In genomic region chr11:65130631-65131416, GRCh38 we compare ENCODE assay signal across 18 cellular contexts. TPM values are rescaled to one million over a fixed set of nuclear protein-coding genes. Genes with fewer than 3 reads are reported as not detected.
DNase-seq lines count a peak whose midpoint lies in the region; ATAC-seq, FAIRE-seq and TF ChIP-seq lines count a peak whose summit lies in the region.
"Had no signal": no experiment of that assay in that cellular context is flagged by ENCODE, and none has a peak within 500 bp of the region (broad histone marks: within the 10 kb centered on the region; RNA-seq: fewer than 3 reads in every experiment).

No MANE protein-coding gene starts in this region.

- H3K27me3 ChIP-seq in CD4-positive, CD25-positive, alpha-beta regulatory T cell (ENCODE audit: control insufficient read depth, insufficient read depth, low read length): no peaks in the 10 kb centered on the region
- H3K27me3 ChIP-seq in GM12878 (replicated peaks in 1 of 2; ENCODE audit: control insufficient read depth in 2 of 2, insufficient read depth in 2 of 2, low read length in 1 of 2) (no peaks in the 10 kb centered on the region), foreskin keratinocyte (no peaks in the 10 kb centered on the region), endodermal cell (ENCODE audit: control insufficient read depth, insufficient read depth, low read length, poor library complexity, severe bottlenecking) (no peaks in the 10 kb centered on the region)
- H3K27me3 ChIP-seq: ascending aorta had no signal

- RAD21 ChIA-PET in GM12878 (lab: Charles Lee; ENCODE audit: unreplicated experiment): interaction anchor here (1.0 to 2.4 kb wide), 6 partner anchors 9 to 51 kb away, joined by 3 to 9 read pairs (median 4); partner anchors contain the start of genes CAPN1, FAU, MRPL49 and TM7SF2

- 53% methylated on average over 18 of the region's 19 CpGs for WGBS in GM12878 (ENCODE audit: insufficient coverage, insufficient replicate concordance, low lambda C conversion rate, missing lambda C conversion rate)
- 92 to 95% methylated on average over 10 to 19 of the region's 19 CpGs for WGBS in endodermal cell (ENCODE audit: insufficient coverage in 1 of 2, insufficient read length in 1 of 2), 2 experiments

- peaks cover 0 to 34% (median 16%) of the 10 kb centered on the region in 4 donors for H3K4me1 Mint-ChIP-seq in CD4-positive, CD25-positive, alpha-beta regulatory T cell
- peaks cover 24% of the 10 kb centered on the region for H3K4me1 Mint-ChIP-seq in neural crest cell
- peaks cover 12% of the 10 kb centered on the region for H3K4me1 Mint-ChIP-seq in endodermal cell

- BruUV-seq in GM12878 (replicated peaks; lab: Mats Ljungman, UMichigan): no TSS peak

- H4K20me1 ChIP-seq in GM12878 (ENCODE audit: control insufficient read depth, insufficient read depth): 0 out of 2 replicates have a peak, but pooled peaks cover 4% of the 10 kb centered on the region

- H3K79me2 ChIP-seq in GM12878 (ENCODE audit: control insufficient read depth, insufficient read depth, low read length): peaks cover 44% of the 10 kb centered on the region

- no peak for TF ChIP-seq POLR2A in GM12892 (IDR thresholded peaks at IDR 0.05; ENCODE audit: low read depth, low read length)
- TF ChIP-seq POLR2A in GM12878 (IDR thresholded peaks at IDR 0.05; ENCODE audit: low read depth, low read length): no peak

- no peak overlapping the region for H3K27ac ChIP-seq in CD4-positive, CD25-positive, alpha-beta regulatory T cell (ENCODE audit: insufficient read depth, low read length, poor library complexity, severe bottlenecking)
- H3K27ac ChIP-seq in GM12878 (ENCODE audit: control insufficient read depth, insufficient read depth) (peak overlapping the region; percentile 99), foreskin keratinocyte (no peak overlapping the region), endodermal cell (ENCODE audit: low read depth, low read length) (no peak overlapping the region)
- H3K27ac ChIP-seq: ascending aorta, thoracic aorta had no signal

- H3K4me3 Mint-ChIP-seq in CD4-positive, CD25-positive, alpha-beta regulatory T cell: peak overlapping the region in 3 of 4 donors; percentile 67 to 86 (median 75)
- H3K4me3 Mint-ChIP-seq in neural crest cell (peak overlapping the region; percentile 83), endodermal cell (no peak overlapping the region)
- H3K4me3 Mint-ChIP-seq: activated CD8-positive, alpha-beta T cell treated with anti-CD3 and anti-CD28 coated beads for 36 hours had no signal

- intact Hi-C loops in GM12878 (cut with micrococcal nuclease; ENCODE audit: unreplicated experiment): loop anchor here (5.0 to 10.0 kb wide), 2 partner anchors 51 to 124 kb away; partner anchors contain the start of gene CAPN1

- no peak overlapping the region for H3K4me3 ChIP-seq in CD4-positive, CD25-positive, alpha-beta regulatory T cell (ENCODE audit: low read depth, low read length)
- H3K4me3 ChIP-seq in GM12878 (no peak overlapping the region; the same call in 1 of the 2 replicates), endodermal cell (ENCODE audit: low read length) (no peak overlapping the region)
- H3K4me3 ChIP-seq: ascending aorta, skin epidermis, thoracic aorta had no signal

- peaks cover 32% of the 10 kb centered on the region for H3K4me1 ChIP-seq in CD4-positive, CD25-positive, alpha-beta regulatory T cell (ENCODE audit: control insufficient read depth, insufficient read depth, low read length, poor library complexity, severe bottlenecking)
- H3K4me1 ChIP-seq in GM12878 (ENCODE audit: control insufficient read depth, insufficient read depth, low read length) (peaks cover 18% of the 10 kb centered on the region), foreskin keratinocyte (no peaks in the 10 kb centered on the region), endodermal cell (ENCODE audit: control insufficient read depth, insufficient read depth, low read length) (no peaks in the 10 kb centered on the region)

- POLR2A ChIA-PET in GM12878 (lab: Charles Lee): interaction anchor here (0.5 to 1.4 kb wide), 6 partner anchors 9 to 794 kb away, joined by 3 to 6 read pairs (median 4); partner anchors contain the start of genes FAU and MRPL49

- TF ChIP-seq CTCF in GM12878 (IDR thresholded peaks at IDR 0.05 in 2 of 3, conservative IDR thresholded peaks at IDR 0.05 in 1 of 3; ENCODE audit: control insufficient read depth in 2 of 3, extremely low read depth in 1 of 3, insufficient read depth in 1 of 3, low read depth in 3 of 3, low read length in 3 of 3): no peak
- no peak for TF ChIP-seq CTCF in neural crest cell (conservative IDR thresholded peaks at IDR 0.05)
- no peak for TF ChIP-seq CTCF in foreskin keratinocyte (conservative IDR thresholded peaks at IDR 0.05)
- no peak for TF ChIP-seq CTCF in endodermal cell (conservative IDR thresholded peaks at IDR 0.05)

- peak overlapping the region; percentile 98 for H3K4me2 ChIP-seq in GM12878 (ENCODE audit: control insufficient read depth, insufficient read depth)

- FAIRE-seq in GM12892 (lab: Jason Lieb, UNC) (peak; percentile 17), GM12878 (lab: Jason Lieb, UNC) (no peak)
- FAIRE-seq: colon, H54, RCC 7860 had no signal

- CTCF ChIA-PET in GM12878 (lab: Yijun Ruan, JAX): interaction anchor here (0.8 to 6.7 kb wide), 5 partner anchors 10 to 198 kb away, joined by 3 to 40 read pairs (median 5); partner anchors contain the start of genes CAPN1, FAU, MRPL49 and ZNHIT2

- peaks cover 16% of the 10 kb centered on the region for H3K36me3 Mint-ChIP-seq in CD4-positive, CD25-positive, alpha-beta regulatory T cell
- H3K36me3 Mint-ChIP-seq in neural crest cell (ENCODE audit: low read depth) (peaks cover 4% of the 10 kb centered on the region), endodermal cell (ENCODE audit: low read depth) (peaks cover 42% of the 10 kb centered on the region)

- SMC1A ChIA-PET in GM12878 (lab: Charles Lee; ENCODE audit: uncharacterized antibody, unreplicated experiment): interaction anchor here (1.0 to 2.3 kb wide), 4 partner anchors 9 to 200 kb away, joined by 3 to 10 read pairs (median 5); partner anchors contain the start of genes CAPN1, FAU and MRPL49

- no peak for TF ChIP-seq EP300 in GM12878 (IDR thresholded peaks at IDR 0.05; ENCODE audit: borderline replicate concordance in 1 of 2, control insufficient read depth in 1 of 2, low read depth in 2 of 2, low read length in 2 of 2)

- DNase-seq in CD4-positive, CD25-positive, alpha-beta regulatory T cell: no peak
- DNase-seq in GM12892 (ENCODE audit: insufficient read length) (no peak), GM12878 (ENCODE audit: low read depth, low spot score) (no peak), neural crest cell (ENCODE audit: low read depth, low spot score) (no peak), foreskin keratinocyte (no peak), endodermal cell (no peak)
- DNase-seq: activated CD8-positive, alpha-beta T cell treated with anti-CD3 and anti-CD28 coated beads for 36 hours; AML-193; foreskin melanocyte; left cardiac atrium had no signal

- 0 out of 2 replicates have a peak overlapping the region, but pooled peaks have one; percentile 12 for H3K9ac ChIP-seq in GM12878 (ENCODE audit: control insufficient read depth, insufficient read depth, low read length)
- H3K9ac ChIP-seq in endodermal cell (ENCODE audit: extremely low read depth, low read length, poor library complexity, severe bottlenecking): no peak overlapping the region

- no peaks in the 10 kb centered on the region for H3K27me3 Mint-ChIP-seq in CD4-positive, CD25-positive, alpha-beta regulatory T cell
- H3K27me3 Mint-ChIP-seq in neural crest cell (ENCODE audit: low read depth) (peaks cover 6% of the 10 kb centered on the region), endodermal cell (ENCODE audit: insufficient read depth) (no peaks in the 10 kb centered on the region)
- H3K27me3 Mint-ChIP-seq: activated CD8-positive, alpha-beta T cell treated with anti-CD3 and anti-CD28 coated beads for 36 hours had no signal

- H2AFZ ChIP-seq in GM12878 (ENCODE audit: control insufficient read depth, low read depth, low read length): no peak overlapping the region

- TF ChIP-seq RAD21 in GM12878 (IDR thresholded peaks at IDR 0.05; ENCODE audit: insufficient read depth, low read depth, low read length): no peak

- H3K9me3 Mint-ChIP-seq in CD4-positive, CD25-positive, alpha-beta regulatory T cell: no peaks in the 10 kb centered on the region
- H3K9me3 Mint-ChIP-seq in neural crest cell (no peaks in the 10 kb centered on the region), endodermal cell (no peaks in the 10 kb centered on the region)
- H3K9me3 Mint-ChIP-seq: activated CD8-positive, alpha-beta T cell treated with anti-CD3 and anti-CD28 coated beads for 36 hours; activated T-helper 2 cell treated with anti-CD3 and anti-CD28 coated beads, Interferon-gamma antibody, Interleukin-2, Interleukin-4, amounts not matched to agents 10 μg/mL and 5 μg/mL and 100 μg/mL, durations not matched to agents 14 hours and 24 hours and 36 hours had no signal

- no peaks in the 10 kb centered on the region for H3K9me3 ChIP-seq in CD4-positive, CD25-positive, alpha-beta regulatory T cell (ENCODE audit: control insufficient read depth in 2 of 2, low read length in 2 of 2)
- H3K9me3 ChIP-seq in GM12878 (replicated peaks; ENCODE audit: control insufficient read depth, insufficient read depth, low read length) (no peaks in the 10 kb centered on the region), endodermal cell (ENCODE audit: control insufficient read depth, low read length) (no peaks in the 10 kb centered on the region)
- H3K9me3 ChIP-seq: ascending aorta, thoracic aorta had no signal

- in situ Hi-C loops in GM12878 (cut with MboI): no loop called here

- peak overlapping the region in 2 of 3 donors; percentile 47 to 69 for H3K27ac Mint-ChIP-seq in CD4-positive, CD25-positive, alpha-beta regulatory T cell
- H3K27ac Mint-ChIP-seq in neural crest cell (ENCODE audit: unreplicated experiment) (peak overlapping the region; percentile 43), endodermal cell (no peak overlapping the region)
- H3K27ac Mint-ChIP-seq: activated CD8-positive, alpha-beta T cell treated with anti-CD3 and anti-CD28 coated beads for 36 hours; activated T-helper 2 cell treated with anti-CD3 and anti-CD28 coated beads, Interferon-gamma antibody, Interleukin-2, Interleukin-4, amounts not matched to agents 10 μg/mL and 5 μg/mL and 100 μg/mL, durations not matched to agents 14 hours and 24 hours and 36 hours had no signal

- no peak for ATAC-seq in CD4-positive, CD25-positive, alpha-beta regulatory T cell (ENCODE audit: low read depth in 2 of 2)
- ATAC-seq in GM12878 (no peak), foreskin keratinocyte (no peak), GM19328 (IDR thresholded peaks at IDR 0.05; ENCODE audit: unreplicated experiment) (no peak)
- ATAC-seq: activated CD8-positive, alpha-beta T cell treated with anti-CD3 and anti-CD28 coated beads for 36 hours; left cardiac atrium had no signal

- peaks cover 63% of the 10 kb centered on the region for H3K36me3 ChIP-seq in CD4-positive, CD25-positive, alpha-beta regulatory T cell (ENCODE audit: control insufficient read depth, insufficient read depth, low read length)
- peaks cover 25 to 39% of the 10 kb centered on the region in 2 experiments for H3K36me3 ChIP-seq in GM12878 (ENCODE audit: control insufficient read depth in 2 of 2, insufficient read depth in 2 of 2, low read length in 1 of 2)
- peaks cover 62% of the 10 kb centered on the region for H3K36me3 ChIP-seq in endodermal cell (ENCODE audit: control insufficient read depth, insufficient read depth, low read length)

RNA-seq across cellular contexts. Expression of gene SYVN1, which starts 3.5 kb away (rescaled TPM):
- total RNA-seq in CD4-positive, CD25-positive, alpha-beta regulatory T cell: 66.3 TPM
- 10 to 100 TPM in 1 of 4 donors, 1 to 10 TPM in 3; 6.2 to 10.8 (median 7.3) TPM for polyA plus RNA-seq in CD4-positive, CD25-positive, alpha-beta regulatory T cell
- polyA plus RNA-seq in GM12892 (2012; ENCODE audit: missing spikeins): 19.7 TPM
- 45.4 and 51.5 TPM in 2 replicates for total RNA-seq in GM12878 (2013; cell fraction: nucleolus; rRNA removed)
- total RNA-seq in GM12878 (2014; rRNA removed): 10.8 and 14.1 TPM in 2 replicates
- 7.8 and 9.0 TPM in 2 replicates for total RNA-seq in GM12878 (2014; rRNA removed; fragmentation: Illumina TruSeq; extraction: Trizol)
- 55.0 and 63.6 TPM in 2 replicates for total RNA-seq in GM12878 (2021)
- 66.2 TPM for polyA plus RNA-seq in GM12878 (2011; ENCODE audit: low read depth)
- polyA plus RNA-seq in GM12878 (2011; rRNA removed): 5.0 and 10.3 TPM in 2 replicates
- 20.2 and 35.3 TPM in 2 replicates for polyA plus RNA-seq in GM12878 (2011; cell fraction: cytosol; rRNA removed)
- 98.1 and 114 TPM in 2 replicates for polyA plus RNA-seq in GM12878 (2011; cell fraction: nucleus; rRNA removed)
- polyA plus RNA-seq in GM12878 (2012): 89.5 and 98.9 TPM in 2 replicates
- 44.0 and 52.7 TPM in 2 replicates for polyA plus RNA-seq in GM12878 (2014; fragmentation: Illumina TruSeq; extraction: Trizol)
- 1 to 10 TPM in 1 of 2 experiments, under 1 TPM in 1; 0.79 to 2.6 TPM for polyA plus RNA-seq in GM12878 (2014; fragmentation: Nextera tagmentation; extraction: Ambion mirVana)
- polyA plus RNA-seq in GM12878 (2014; rRNA removed): 29.7 and 36.0 TPM in 2 replicates
- 10 to 100 TPM; 26.1 to 34.6 TPM for polyA plus RNA-seq in GM12878 (2016; fragmentation: Nextera tagmentation; extraction: Ambion mirVana)
- polyA minus RNA-seq in GM12878 (2011; rRNA and poly(A)+ RNA removed): 50.5 and 52.7 TPM in 2 replicates
- 12.6 and 18.5 TPM in 2 replicates for polyA minus RNA-seq in GM12878 (2011; cell fraction: cytosol; rRNA and poly(A)+ RNA removed)
- 36.5 and 65.0 TPM in 2 replicates for polyA minus RNA-seq in GM12878 (2011; cell fraction: nucleus; rRNA and poly(A)+ RNA removed)
- total RNA-seq in neural crest cell: 35.1 and 36.7 TPM in 2 replicates
- 11.7 and 17.9 TPM in 2 replicates for total RNA-seq in foreskin keratinocyte
- polyA plus RNA-seq in foreskin keratinocyte: 14.5 and 17.8 TPM in 2 replicates
- 10 to 100 TPM; 30.4 to 39.5 TPM for total RNA-seq in endodermal cell
- polyA plus RNA-seq in endodermal cell (2013, experiment 1 of 2): 32.8 TPM
- 25.3 TPM for polyA plus RNA-seq in endodermal cell (2013, experiment 2 of 2)

RNA-seq across cellular contexts. Expression of gene MRPL49, which starts 8.7 kb away (rescaled TPM):
- total RNA-seq in CD4-positive, CD25-positive, alpha-beta regulatory T cell: 47.7 TPM
- polyA plus RNA-seq in CD4-positive, CD25-positive, alpha-beta regulatory T cell: 100 to 1,000 TPM; 104 to 125 (median 111) TPM
- polyA plus RNA-seq in GM12892 (2012; ENCODE audit: missing spikeins): 42.1 TPM
- total RNA-seq in GM12878 (2013; cell fraction: nucleolus; rRNA removed): 17.7 and 17.8 TPM in 2 replicates
- 92.8 and 116 TPM in 2 replicates for total RNA-seq in GM12878 (2014; rRNA removed)
- 50.2 and 54.6 TPM in 2 replicates for total RNA-seq in GM12878 (2014; rRNA removed; fragmentation: Illumina TruSeq; extraction: Trizol)
- 63.5 and 64.2 TPM in 2 replicates for total RNA-seq in GM12878 (2021)
- polyA plus RNA-seq in GM12878 (2011; ENCODE audit: low read depth): 20.0 TPM
- 36.4 and 63.2 TPM in 2 replicates for polyA plus RNA-seq in GM12878 (2011; rRNA removed)
- polyA plus RNA-seq in GM12878 (2011; cell fraction: cytosol; rRNA removed): 78.9 and 81.4 TPM in 2 replicates
- polyA plus RNA-seq in GM12878 (2011; cell fraction: nucleus; rRNA removed): 23.2 and 25.2 TPM in 2 replicates
- polyA plus RNA-seq in GM12878 (2012): 36.2 and 39.9 TPM in 2 replicates
- polyA plus RNA-seq in GM12878 (2014; fragmentation: Illumina TruSeq; extraction: Trizol): 62.3 and 79.9 TPM in 2 replicates
- polyA plus RNA-seq in GM12878 (2014; fragmentation: Nextera tagmentation; extraction: Ambion mirVana): 10 to 100 TPM; 42.0 to 49.8 TPM
- 82.4 and 87.9 TPM in 2 replicates for polyA plus RNA-seq in GM12878 (2014; rRNA removed)
- 100 to 1,000 TPM; 103 to 106 TPM for polyA plus RNA-seq in GM12878 (2016; fragmentation: Nextera tagmentation; extraction: Ambion mirVana)
- polyA minus RNA-seq in GM12878 (2011; rRNA and poly(A)+ RNA removed): 24.2 and 53.5 TPM in 2 replicates
- 11.8 and 13.7 TPM in 2 replicates for polyA minus RNA-seq in GM12878 (2011; cell fraction: cytosol; rRNA and poly(A)+ RNA removed)
- polyA minus RNA-seq in GM12878 (2011; cell fraction: nucleus; rRNA and poly(A)+ RNA removed): 8.9 and 15.9 TPM in 2 replicates
- total RNA-seq in neural crest cell: 50.3 and 59.3 TPM in 2 replicates
- total RNA-seq in foreskin keratinocyte: 74.4 and 76.2 TPM in 2 replicates
- 69.6 and 75.9 TPM in 2 replicates for polyA plus RNA-seq in foreskin keratinocyte
- 10 to 100 TPM; 53.9 to 56.6 TPM for total RNA-seq in endodermal cell
- 37.3 TPM for polyA plus RNA-seq in endodermal cell (2013, experiment 1 of 2)
- polyA plus RNA-seq in endodermal cell (2013, experiment 2 of 2): 36.6 TPM

RNA-seq across cellular contexts. Expression of gene FAU, which starts 8.9 kb away (rescaled TPM):
- 1,172 TPM for total RNA-seq in CD4-positive, CD25-positive, alpha-beta regulatory T cell
- 1,000 to 10,000 TPM; 1,003 to 1,125 (median 1,056) TPM for polyA plus RNA-seq in CD4-positive, CD25-positive, alpha-beta regulatory T cell
- polyA plus RNA-seq in GM12892 (2012; ENCODE audit: missing spikeins): 1,538 TPM
- 51.6 and 54.9 TPM in 2 replicates for total RNA-seq in GM12878 (2013; cell fraction: nucleolus; rRNA removed)
- total RNA-seq in GM12878 (2014; rRNA removed) (1,083 and 1,263 TPM in 2 replicates), GM12878 (2014; rRNA removed; fragmentation: Illumina TruSeq; extraction: Trizol) (948 and 983 TPM in 2 replicates), GM12878 (2021) (1,347 and 1,414 TPM in 2 replicates), neural crest cell (697 and 738 TPM in 2 replicates), foreskin keratinocyte (865 and 882 TPM in 2 replicates), endodermal cell (100 to 1,000 TPM; 774 to 802 TPM)
- polyA plus RNA-seq in GM12878 (2011; ENCODE audit: low read depth): 1,320 TPM
- polyA plus RNA-seq in GM12878 (2011; rRNA removed) (583 and 615 TPM in 2 replicates), GM12878 (2014; fragmentation: Illumina TruSeq; extraction: Trizol) (129 and 706 TPM in 2 replicates), GM12878 (2014; fragmentation: Nextera tagmentation; extraction: Ambion mirVana) (100 to 1,000 TPM; 332 to 611 TPM), GM12878 (2014; rRNA removed) (1,208 and 1,582 TPM in 2 replicates), GM12878 (2016; fragmentation: Nextera tagmentation; extraction: Ambion mirVana) (1,000 to 10,000 TPM in 1 of 2 experiments, 100 to 1,000 TPM in 1; 997 to 1,103 TPM), foreskin keratinocyte (1,043 and 1,081 TPM in 2 replicates)
- 882 and 1,174 TPM in 2 replicates for polyA plus RNA-seq in GM12878 (2011; cell fraction: cytosol; rRNA removed)
- polyA plus RNA-seq in GM12878 (2011; cell fraction: nucleus; rRNA removed): 528 and 566 TPM in 2 replicates
- 1,474 and 2,106 TPM in 2 replicates for polyA plus RNA-seq in GM12878 (2012)
- polyA minus RNA-seq in GM12878 (2011; rRNA and poly(A)+ RNA removed): 206 and 381 TPM in 2 replicates
- 199 and 204 TPM in 2 replicates for polyA minus RNA-seq in GM12878 (2011; cell fraction: cytosol; rRNA and poly(A)+ RNA removed)
- 126 and 152 TPM in 2 replicates for polyA minus RNA-seq in GM12878 (2011; cell fraction: nucleus; rRNA and poly(A)+ RNA removed)
- polyA plus RNA-seq in endodermal cell (2013, experiment 1 of 2): 857 TPM
- 794 TPM for polyA plus RNA-seq in endodermal cell (2013, experiment 2 of 2)

RNA-seq across cellular contexts. Expression of gene ZNHIT2, which starts 13.3 kb away (rescaled TPM):
- total RNA-seq in CD4-positive, CD25-positive, alpha-beta regulatory T cell: 6.0 TPM
- polyA plus RNA-seq in CD4-positive, CD25-positive, alpha-beta regulatory T cell: 10 to 100 TPM; 20.1 to 29.0 (median 22.7) TPM
- polyA plus RNA-seq in GM12892 (2012; ENCODE audit: missing spikeins): 0.53 TPM
- total RNA-seq in GM12878 (2013; cell fraction: nucleolus; rRNA removed): 2.4 and 4.4 TPM in 2 replicates
- 12.9 and 20.4 TPM in 2 replicates for total RNA-seq in GM12878 (2014; rRNA removed)
- total RNA-seq in GM12878 (2014; rRNA removed; fragmentation: Illumina TruSeq; extraction: Trizol): 1.3 and 2.0 TPM in 2 replicates
- 15.5 TPM in 2 replicates for total RNA-seq in GM12878 (2021)
- 0.93 TPM for polyA plus RNA-seq in GM12878 (2011; ENCODE audit: low read depth)
- polyA plus RNA-seq in GM12878 (2011; rRNA removed): 0.27 and 0.88 TPM in 2 replicates
- polyA plus RNA-seq in GM12878 (2011; cell fraction: cytosol; rRNA removed): 1.5 and 4.1 TPM in 2 replicates
- 2.9 and 4.6 TPM in 2 replicates for polyA plus RNA-seq in GM12878 (2011; cell fraction: nucleus; rRNA removed)
- polyA plus RNA-seq in GM12878 (2012): 5.8 and 6.2 TPM in 2 replicates
- polyA plus RNA-seq in GM12878 (2014; fragmentation: Illumina TruSeq; extraction: Trizol): 0.24 TPM in 1 of 2 replicates, not detected in the other
- polyA plus RNA-seq in GM12878 (2014; fragmentation: Nextera tagmentation; extraction: Ambion mirVana): under 1 TPM in 1 of 2 experiments, not detected in 1; 0.40 TPM
- polyA plus RNA-seq in GM12878 (2014; rRNA removed): 15.5 and 18.3 TPM in 2 replicates
- 10 to 100 TPM; 17.8 to 18.7 TPM for polyA plus RNA-seq in GM12878 (2016; fragmentation: Nextera tagmentation; extraction: Ambion mirVana)
- polyA minus RNA-seq in GM12878 (2011; rRNA and poly(A)+ RNA removed): 1.2 and 1.5 TPM in 2 replicates
- 3.3 TPM in 2 replicates for polyA minus RNA-seq in GM12878 (2011; cell fraction: cytosol; rRNA and poly(A)+ RNA removed)
- polyA minus RNA-seq in GM12878 (2011; cell fraction: nucleus; rRNA and poly(A)+ RNA removed): 5.0 and 11.1 TPM in 2 replicates
- 8.0 and 8.3 TPM in 2 replicates for total RNA-seq in neural crest cell
- 15.4 and 15.9 TPM in 2 replicates for total RNA-seq in foreskin keratinocyte
- polyA plus RNA-seq in foreskin keratinocyte: 19.8 and 21.8 TPM in 2 replicates
- 10 to 100 TPM; 11.0 to 11.8 TPM for total RNA-seq in endodermal cell
- polyA plus RNA-seq in endodermal cell (2013, experiment 1 of 2): 6.0 TPM
- 5.4 TPM for polyA plus RNA-seq in endodermal cell (2013, experiment 2 of 2)

RNA-seq across cellular contexts. Expression of gene TM7SF2, which starts 19.2 kb away (rescaled TPM):
- 20.2 TPM for total RNA-seq in CD4-positive, CD25-positive, alpha-beta regulatory T cell
- polyA plus RNA-seq in CD4-positive, CD25-positive, alpha-beta regulatory T cell: 10 to 100 TPM in 2 of 4 donors, 1 to 10 TPM in 2; 8.0 to 11.1 (median 9.4) TPM
- polyA plus RNA-seq in GM12892 (2012; ENCODE audit: missing spikeins): 13.1 TPM
- 19.4 and 25.9 TPM in 2 replicates for total RNA-seq in GM12878 (2013; cell fraction: nucleolus; rRNA removed)
- total RNA-seq in GM12878 (2014; rRNA removed): 29.6 and 32.8 TPM in 2 replicates
- total RNA-seq in GM12878 (2014; rRNA removed; fragmentation: Illumina TruSeq; extraction: Trizol): 9.2 and 9.3 TPM in 2 replicates
- total RNA-seq in GM12878 (2021): 30.2 and 31.2 TPM in 2 replicates
- 11.5 TPM for polyA plus RNA-seq in GM12878 (2011; ENCODE audit: low read depth)
- polyA plus RNA-seq in GM12878 (2011; rRNA removed): 4.8 and 11.0 TPM in 2 replicates
- 15.4 and 15.7 TPM in 2 replicates for polyA plus RNA-seq in GM12878 (2011; cell fraction: cytosol; rRNA removed)
- polyA plus RNA-seq in GM12878 (2011; cell fraction: nucleus; rRNA removed): 57.8 and 60.5 TPM in 2 replicates
- polyA plus RNA-seq in GM12878 (2012): 19.4 and 19.7 TPM in 2 replicates
- polyA plus RNA-seq in GM12878 (2014; fragmentation: Illumina TruSeq; extraction: Trizol): 4.3 and 11.3 TPM in 2 replicates
- polyA plus RNA-seq in GM12878 (2014; fragmentation: Nextera tagmentation; extraction: Ambion mirVana): 1 to 10 TPM in 1 of 2 experiments, under 1 TPM in 1; 0.52 to 2.9 TPM
- 37.9 and 38.2 TPM in 2 replicates for polyA plus RNA-seq in GM12878 (2014; rRNA removed)
- 10 to 100 TPM; 47.4 to 57.7 TPM for polyA plus RNA-seq in GM12878 (2016; fragmentation: Nextera tagmentation; extraction: Ambion mirVana)
- 13.7 and 19.6 TPM in 2 replicates for polyA minus RNA-seq in GM12878 (2011; rRNA and poly(A)+ RNA removed)
- polyA minus RNA-seq in GM12878 (2011; cell fraction: cytosol; rRNA and poly(A)+ RNA removed): 4.4 and 7.5 TPM in 2 replicates
- 14.4 and 22.4 TPM in 2 replicates for polyA minus RNA-seq in GM12878 (2011; cell fraction: nucleus; rRNA and poly(A)+ RNA removed)
- 102 and 104 TPM in 2 replicates for total RNA-seq in neural crest cell
- total RNA-seq in foreskin keratinocyte: 8.2 and 12.7 TPM in 2 replicates
- polyA plus RNA-seq in foreskin keratinocyte: 12.6 and 16.5 TPM in 2 replicates
- total RNA-seq in endodermal cell: 100 to 1,000 TPM in 1 of 2 donors, 10 to 100 TPM in 1; 97.9 to 108 TPM
- polyA plus RNA-seq in endodermal cell (2013, experiment 1 of 2): 75.3 TPM
- polyA plus RNA-seq in endodermal cell (2013, experiment 2 of 2): 70.5 TPM
